In the genomic region with DNA sequence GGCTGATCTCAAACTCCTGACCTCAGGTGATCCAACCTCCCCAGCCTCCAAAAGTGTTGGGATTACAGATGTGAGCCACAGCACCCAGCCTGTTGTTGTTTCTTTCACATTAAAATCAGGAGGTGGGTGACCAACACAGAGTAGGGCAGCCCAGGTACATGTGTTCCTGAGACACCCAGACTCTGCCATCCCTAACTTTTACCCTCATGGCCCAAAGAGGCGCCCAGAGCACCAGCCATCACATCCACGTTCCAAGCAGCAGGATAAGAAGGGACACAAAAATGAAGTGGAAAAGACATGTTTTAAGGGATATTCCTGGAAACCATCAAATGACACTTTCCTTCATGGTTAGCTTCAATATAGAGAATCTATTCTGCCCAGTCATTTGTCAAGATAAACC, we compare ENCODE assay signal across 23 cellular contexts.
DNase-seq lines count a peak whose midpoint lies in the region; ATAC-seq and TF ChIP-seq lines count a peak whose summit lies in the region.
"Had no signal": no experiment of that assay in that cellular context is flagged by ENCODE, and none has a peak within 500 bp of the region (broad histone marks: within the 10 kb centered on the region; RNA-seq: fewer than 3 reads in every experiment).

No MANE protein-coding gene starts in this region.

- TF ChIP-seq CTCF in HEK293 (tag by site-specific recombination; IDR thresholded peaks at IDR 0.05) (no peak), ascending aorta (IDR thresholded peaks at IDR 0.05) (no peak)

- peak overlapping the region; percentile 73 for H2BK12ac ChIP-seq in trophoblast cell (ENCODE audit: low read length)

- CTCF ChIA-PET in HEK293 (lab: Yijun Ruan, JAX): no interaction called here

- H3K4me3 Mint-ChIP-seq in activated CD4-positive, alpha-beta T cell treated with anti-CD3 and anti-CD28 coated beads, Interleukin-2, amount 10 ng/mL, durations not matched to agents 24 days and 14 days: no peak overlapping the region
- H3K4me3 Mint-ChIP-seq: brain, nephron had no signal

- H3K27me3 ChIP-seq in ascending aorta (no peaks in the 10 kb centered on the region), trophoblast cell (ENCODE audit: insufficient read depth, low read length) (no peaks in the 10 kb centered on the region)
- H3K27me3 ChIP-seq: BLaER1, upper lobe of left lung had no signal

- H3K9ac ChIP-seq in trophoblast cell (ENCODE audit: low read length): no peak overlapping the region
- H3K9ac ChIP-seq: BLaER1 had no signal

- no peak for DNase-seq in activated CD4-positive, alpha-beta T cell treated with anti-CD3 and anti-CD28 coated beads, Interleukin-2, amount 10 ng/mL, durations not matched to agents 24 days and 14 days
- no peak for DNase-seq in activated CD4-positive, alpha-beta T cell treated with anti-CD3 and anti-CD28 coated beads for 4 hours
- DNase-seq in ascending aorta (ENCODE audit: low spot score in 2 of 2) (no peak), trophoblast cell (no peak), NCI-H2081 treated with DMSO at 0.1 percent for 48 hours (lab: John Stamatoyannopoulos, UW) (no peak)
- DNase-seq: activated naive CD4-positive, alpha-beta T cell treated with anti-CD3 and anti-CD28 coated beads, Interleukin-2, amount 50 U/mL, for 16 hours; DMS153; foreskin melanocyte; GF-D8; kidney glomerular epithelial cell; mammary epithelial cell; NCI-H526; stimulated activated CD4-positive, alpha-beta T cell treated with anti-CD3 and anti-CD28 coated beads, Interleukin-1b, Interleukin-23, amount 100 ng/mL, for 48 hours; stimulated activated naive CD4-positive, alpha-beta T cell treated with Interleukin-2 at 50 U/mL for 16 hours; upper lobe of left lung had no signal

- H3K4me3 ChIP-seq in HEK293 (ENCODE audit: low read depth, low read length) (no peak overlapping the region), ascending aorta (no peak overlapping the region), trophoblast cell (ENCODE audit: low read depth, low read length) (no peak overlapping the region)
- H3K4me3 ChIP-seq: BLaER1, GM12878, upper lobe of left lung had no signal

- no peaks in the 10 kb centered on the region for H3K79me2 ChIP-seq in trophoblast cell (ENCODE audit: control insufficient read depth, insufficient read depth, low read length, poor library complexity)

- H3K36me3 Mint-ChIP-seq in activated CD4-positive, alpha-beta T cell treated with anti-CD3 and anti-CD28 coated beads, Interleukin-2, amount 10 ng/mL, durations not matched to agents 24 days and 14 days (ENCODE audit: low read depth): peaks cover 5% of the 10 kb centered on the region
- H3K36me3 Mint-ChIP-seq: brain had no signal

- H2BK120ac ChIP-seq in trophoblast cell (ENCODE audit: insufficient read depth, low read length, poor library complexity): no peak overlapping the region

- H3K14ac ChIP-seq in trophoblast cell (ENCODE audit: low read length): no peak overlapping the region

- intact Hi-C loops in activated CD4-positive, alpha-beta T cell treated with anti-CD3 and anti-CD28 coated beads, Interleukin-2, amount 10 ng/mL, durations not matched to agents 24 days and 14 days (cut with micrococcal nuclease): no loop called here
- intact Hi-C loops in ascending aorta (cut with DNase I): loop anchor here (5.0 kb wide), 1 partner anchor 108 kb away; no protein-coding TSS in a partner anchor

- H3K27me3 Mint-ChIP-seq in activated CD4-positive, alpha-beta T cell treated with anti-CD3 and anti-CD28 coated beads, Interleukin-2, amount 10 ng/mL, durations not matched to agents 24 days and 14 days: no peaks in the 10 kb centered on the region

- H3K4ac ChIP-seq in trophoblast cell (ENCODE audit: low read depth, low read length): no peak overlapping the region

- H3K4me2 ChIP-seq in trophoblast cell (ENCODE audit: low read length): no peak overlapping the region
- H3K4me2 ChIP-seq: BLaER1 had no signal

- no CpG with 5 or more reads among the region's 2 CpGs for WGBS in trophoblast cell (ENCODE audit: extremely low coverage, insufficient coverage, insufficient read length)

- H3K36me3 ChIP-seq in HEK293 (ENCODE audit: control insufficient read depth in 2 of 2, insufficient read depth in 1 of 2, low read length in 2 of 2) (no peaks in the 10 kb centered on the region), ascending aorta (no peaks in the 10 kb centered on the region), trophoblast cell (ENCODE audit: control insufficient read depth in 1 of 2, insufficient read depth in 2 of 2, low read length in 2 of 2) (peaks cover 0 to 2% of the 10 kb centered on the region in 2 experiments)
- H3K36me3 ChIP-seq: BLaER1, upper lobe of left lung had no signal

- H3K4me1 Mint-ChIP-seq in activated CD4-positive, alpha-beta T cell treated with anti-CD3 and anti-CD28 coated beads, Interleukin-2, amount 10 ng/mL, durations not matched to agents 24 days and 14 days: peaks cover 60% of the 10 kb centered on the region

- no peak overlapping the region for H2BK5ac ChIP-seq in trophoblast cell (ENCODE audit: low read depth, low read length, poor library complexity)

- H3K4me1 ChIP-seq in HEK293 (ENCODE audit: control insufficient read depth, insufficient read depth, low read length) (no peaks in the 10 kb centered on the region), ascending aorta (peaks cover 3 to 14% of the 10 kb centered on the region in 2 donors), trophoblast cell (ENCODE audit: control insufficient read depth in 1 of 2, insufficient read depth in 2 of 2, low read length in 2 of 2) (peaks cover 12 to 13% of the 10 kb centered on the region in 2 experiments)
- H3K4me1 ChIP-seq: upper lobe of left lung had no signal

- H4K91ac ChIP-seq in trophoblast cell (ENCODE audit: low read depth, low read length): peak overlapping the region; percentile 26

- H3K27ac Mint-ChIP-seq in activated CD4-positive, alpha-beta T cell treated with anti-CD3 and anti-CD28 coated beads, Interleukin-2, amount 10 ng/mL, durations not matched to agents 24 days and 14 days: peak overlapping the region; percentile 70

- no peak overlapping the region for H4K8ac ChIP-seq in trophoblast cell (ENCODE audit: low read depth, low read length)

- no peaks in the 10 kb centered on the region; the same call in 1 of the 2 replicates for H3K9me3 ChIP-seq in HEK293 (ENCODE audit: control insufficient read depth, insufficient read depth, low read depth, low read length)
- H3K9me3 ChIP-seq in ascending aorta: peaks cover 0 to 4% of the 10 kb centered on the region in 2 donors
- H3K9me3 ChIP-seq in trophoblast cell (ENCODE audit: insufficient read depth, low read depth, low read length): no peaks in the 10 kb centered on the region
- H3K9me3 ChIP-seq: BLaER1 had no signal

- H3K27ac ChIP-seq in HEK293 (ENCODE audit: extremely low read depth, low read depth, low read length) (no peak overlapping the region), ascending aorta (peak overlapping the region; percentile 78 to 86), trophoblast cell (ENCODE audit: low read depth, low read length) (no peak overlapping the region)
- H3K27ac ChIP-seq: BLaER1, epithelial cell of prostate, upper lobe of left lung had no signal

- H3K79me1 ChIP-seq in trophoblast cell (ENCODE audit: low read length): peaks cover 10% of the 10 kb centered on the region

- H3K23ac ChIP-seq in trophoblast cell (ENCODE audit: low read length): no peak overlapping the region

- H3K9me3 Mint-ChIP-seq in activated CD4-positive, alpha-beta T cell treated with anti-CD3 and anti-CD28 coated beads, Interleukin-2, amount 10 ng/mL, durations not matched to agents 24 days and 14 days: peaks cover 10% of the 10 kb centered on the region

- no peak overlapping the region for H2AK5ac ChIP-seq in trophoblast cell (ENCODE audit: low read length)

- H2AFZ ChIP-seq in trophoblast cell (ENCODE audit: insufficient read depth, low read length, poor library complexity): no peak overlapping the region

- ATAC-seq in GM21526 (IDR thresholded peaks at IDR 0.05; ENCODE audit: low FRiP score, unreplicated experiment) (no peak), HG03378 (IDR thresholded peaks at IDR 0.05; ENCODE audit: unreplicated experiment) (no peak)
- ATAC-seq: GM12878 had no signal

- POLR2A ChIA-PET in HEK293 (lab: Yijun Ruan, JAX): no interaction called here

- no peak overlapping the region for H4K12ac ChIP-seq in trophoblast cell (ENCODE audit: low read depth, low read length)

- H3K18ac ChIP-seq in trophoblast cell (ENCODE audit: low read length): no peak overlapping the region

TF ChIP-seq in HEK293, 187 proteins besides CTCF, POLR2A, EP300 and RAD21:
- TF ChIP-seq SETDB1 (IDR thresholded peaks at IDR 0.05; ENCODE audit: insufficient read length, low read length): peak; percentile 50
- TF ChIP-seq SCRT1 (tag by site-specific recombination; IDR thresholded peaks at IDR 0.05; ENCODE audit: borderline replicate concordance): no peak
- TF ChIP-seq, protein P1, sequence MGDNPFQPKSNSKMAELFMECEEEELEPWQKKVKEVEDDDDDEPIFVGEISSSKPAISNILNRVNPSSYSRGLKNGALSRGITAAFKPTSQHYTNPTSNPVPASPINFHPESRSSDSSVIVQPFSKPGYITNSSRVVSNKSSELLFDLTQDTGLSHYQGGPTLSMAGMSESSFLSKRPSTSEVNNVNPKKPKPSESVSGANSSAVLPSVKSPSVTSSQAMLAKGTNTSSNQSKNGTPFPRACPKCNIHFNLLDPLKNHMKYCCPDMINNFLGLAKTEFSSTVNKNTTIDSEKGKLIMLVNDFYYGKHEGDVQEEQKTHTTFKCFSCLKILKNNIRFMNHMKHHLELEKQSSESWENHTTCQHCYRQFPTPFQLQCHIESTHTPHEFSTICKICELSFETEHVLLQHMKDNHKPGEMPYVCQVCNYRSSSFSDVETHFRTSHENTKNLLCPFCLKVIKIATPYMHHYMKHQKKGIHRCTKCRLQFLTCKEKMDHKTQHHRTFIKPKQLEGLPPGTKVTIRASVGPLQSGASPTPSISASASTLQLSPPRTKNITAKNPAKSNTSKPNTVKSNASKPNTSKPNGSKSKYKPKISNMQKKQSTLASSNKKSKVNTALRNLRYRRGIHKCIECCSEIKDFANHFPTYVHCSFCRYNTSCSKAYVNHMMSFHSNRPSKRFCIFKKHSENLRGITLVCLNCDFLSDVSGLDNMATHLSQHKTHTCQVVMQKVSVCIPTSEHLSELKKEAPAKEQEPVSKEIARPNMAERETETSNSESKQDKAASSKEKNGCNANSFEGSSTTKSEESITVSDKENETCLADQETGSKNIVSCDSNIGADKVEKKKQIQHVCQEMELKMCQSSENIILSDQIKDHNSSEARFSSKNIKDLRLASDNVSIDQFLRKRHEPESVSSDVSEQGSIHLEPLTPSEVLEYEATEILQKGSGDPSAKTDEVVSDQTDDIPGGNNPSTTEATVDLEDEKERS (tag by site-specific recombination; IDR thresholded peaks at IDR 0.05): peak; percentile 90
- TF ChIP-seq, protein P2, sequence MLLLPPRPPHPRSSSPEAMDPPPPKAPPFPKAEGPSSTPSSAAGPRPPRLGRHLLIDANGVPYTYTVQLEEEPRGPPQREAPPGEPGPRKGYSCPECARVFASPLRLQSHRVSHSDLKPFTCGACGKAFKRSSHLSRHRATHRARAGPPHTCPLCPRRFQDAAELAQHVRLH (tag by site-specific recombination; IDR thresholded peaks at IDR 0.05): peak; percentile 51; the same call in 1 of the 2 replicates
- no peak for TF ChIP-seq ZNF473 (tag by site-specific recombination; IDR thresholded peaks at IDR 0.05)

Comparison
In these comparisons a context has a peak if more than half of its experiments do, and no peak if none do; other contexts are left out.
1. H3K27ac ChIP-seq: peak in ascending aorta (2 of 2); none in HEK293 (single experiment) and trophoblast cell (single experiment).